ENCODE assay signal across 9 cellular contexts in the genomic region with DNA sequence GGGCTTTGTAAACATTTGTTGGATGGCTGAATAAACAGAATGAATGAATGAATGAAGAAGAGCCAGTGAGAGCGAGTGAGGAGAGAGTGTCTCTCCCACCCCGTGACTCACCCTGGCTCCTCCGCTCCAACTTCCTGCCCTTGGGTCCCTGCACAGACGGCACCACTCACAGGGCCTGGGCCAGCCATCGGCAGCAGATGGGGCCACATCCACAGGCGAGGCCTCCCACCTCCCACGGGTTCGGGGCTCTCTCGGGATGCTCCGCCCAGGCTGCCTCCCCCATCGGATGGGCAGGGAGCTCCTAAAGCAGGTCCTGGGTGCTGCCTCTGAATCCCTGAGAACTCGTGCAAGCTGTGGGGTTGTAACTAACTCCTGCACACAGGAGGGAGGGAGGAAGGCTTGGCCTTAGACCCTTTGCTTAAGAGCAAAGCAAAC. TPM values are rescaled to one million over a fixed set of nuclear protein-coding genes. Genes with fewer than 3 reads are reported as not detected.
DNase-seq lines count a peak whose midpoint lies in the region; ATAC-seq and TF ChIP-seq lines count a peak whose summit lies in the region.
"Had no signal": no experiment of that assay in that cellular context is flagged by ENCODE, and none has a peak within 500 bp of the region (broad histone marks: within the 10 kb centered on the region; RNA-seq: fewer than 3 reads in every experiment).

No MANE protein-coding gene starts in this region.

- H3K27me3 ChIP-seq in adrenal gland (no peaks in the 10 kb centered on the region), iPS-18a (ENCODE audit: control insufficient read depth, insufficient read depth, low read length) (no peaks in the 10 kb centered on the region)

- H3K9ac ChIP-seq in iPS-18a (ENCODE audit: low read length): peak overlapping the region; percentile 0

- no peaks in the 10 kb centered on the region for H3K9me3 ChIP-seq in adrenal gland (replicated peaks in 1 of 3)
- H3K9me3 ChIP-seq in iPS-18a (ENCODE audit: control insufficient read depth, low read depth, low read length): no peaks in the 10 kb centered on the region

- peak overlapping the region; percentile 0 to 80 (median 39) for H3K27ac ChIP-seq in adrenal gland
- H3K27ac ChIP-seq in iPS-18a (ENCODE audit: low read length): no peak overlapping the region

- peak overlapping the region; percentile 86 for H3K27ac Mint-ChIP-seq in type B pancreatic cell

- H3K4me3 ChIP-seq in adrenal gland (no peak overlapping the region), iPS-18a (ENCODE audit: low read length) (no peak overlapping the region)

- peaks cover 35% of the 10 kb centered on the region for H3K4me1 Mint-ChIP-seq in type B pancreatic cell (ENCODE audit: unreplicated experiment)

- peaks cover 15 to 22% of the 10 kb centered on the region in 2 donors for H3K4me1 ChIP-seq in adrenal gland (replicated peaks in 1 of 2)
- H3K4me1 ChIP-seq in iPS-18a (ENCODE audit: control insufficient read depth, low read depth, low read length): peaks cover 33% of the 10 kb centered on the region

- no peaks in the 10 kb centered on the region for H3K36me3 Mint-ChIP-seq in type B pancreatic cell

- H3K36me3 ChIP-seq in adrenal gland (replicated peaks in 1 of 2) (no peaks in the 10 kb centered on the region), iPS-18a (ENCODE audit: control insufficient read depth, low read depth, low read length) (no peaks in the 10 kb centered on the region)

- no peaks in the 10 kb centered on the region for H3K27me3 Mint-ChIP-seq in type B pancreatic cell

- peak overlapping the region; percentile 72 for H3K4me3 Mint-ChIP-seq in type B pancreatic cell

- TF ChIP-seq CTCF in adrenal gland (IDR thresholded peaks at IDR 0.05): no peak
- TF ChIP-seq CTCF in type B pancreatic cell (conservative IDR thresholded peaks at IDR 0.05): no peak
- no peak for TF ChIP-seq CTCF in GM20000 (IDR thresholded peaks at IDR 0.05; ENCODE audit: extremely low read depth, missing control alignments)

- H3K9me3 Mint-ChIP-seq in type B pancreatic cell: no peaks in the 10 kb centered on the region

- ATAC-seq in HG02840 (IDR thresholded peaks at IDR 0.05; ENCODE audit: low FRiP score, unreplicated experiment): no peak

- TF ChIP-seq POLR2A in adrenal gland (IDR thresholded peaks at IDR 0.05): no peak

- intact Hi-C loops in adrenal gland (cut with DNase I): no loop called here

- peak; percentile 22 for DNase-seq in NCI-H82 (lab: John Stamatoyannopoulos, UW)
- DNase-seq in NCI-H82 treated with DMSO at 0.1 percent for 48 hours (lab: John Stamatoyannopoulos, UW; ENCODE audit: unreplicated experiment): no peak
- DNase-seq in adrenal gland: peak in 5 of 7 donors; percentile 67 to 85 (median 69)
- no peak for DNase-seq in type B pancreatic cell (ENCODE audit: extremely low spot score, unreplicated experiment)
- no peak for DNase-seq in GM20000 (ENCODE audit: low spot score)
- no peak for DNase-seq in activated T-cell treated with anti-CD3 and anti-CD28 coated beads, Interleukin-2, amount 50 U/mL, for 48 hours
- DNase-seq: activated gamma-delta T cell had no signal

- WGBS in adrenal gland, 4 donors: 19 to 44% (median 29%) methylated on average over 8 to 12 of the region's 12 CpGs

RNA-seq across cellular contexts. Expression of a gene that starts 41.3 kb away (rescaled TPM):
- total RNA-seq in adrenal gland (10 to 100 TPM in 7 of 8 donors, 1 to 10 TPM in 1; 9.9 to 39.5 (median 27.6) TPM), type B pancreatic cell (ENCODE audit: low replicate concordance) (66.2 and 84.0 TPM in 2 replicates)
- polyA plus RNA-seq in adrenal gland: 10 to 100 TPM; 12.2 to 44.3 (median 13.0) TPM

RNA-seq across cellular contexts. Expression of a gene that starts 41.8 kb away (rescaled TPM):
- total RNA-seq in adrenal gland (10 to 100 TPM; 34.6 to 58.6 (median 47.3) TPM), type B pancreatic cell (ENCODE audit: low replicate concordance) (50.2 and 52.7 TPM in 2 replicates)
- polyA plus RNA-seq in adrenal gland: 10 to 100 TPM; 23.1 to 56.8 (median 23.9) TPM

Comparison
In these comparisons a context has a peak if more than half of its experiments do, and no peak if none do; other contexts are left out.
1. DNase-seq: peak in NCI-H82 (single experiment) and adrenal gland (5 of 7); none in NCI-H82 treated with DMSO at 0.1 percent for 48 hours (single experiment), type B pancreatic cell (single experiment), GM20000 (single experiment) and activated T-cell treated with anti-CD3 and anti-CD28 coated beads, Interleukin-2, amount 50 U/mL, for 48 hours (0 of 2).